Comparison of ENCODE assay signal across 28 cellular contexts in genomic region chr1:180698580-180698979, GRCh38.
DNase-seq lines count a peak whose midpoint lies in the region; ATAC-seq, FAIRE-seq and TF ChIP-seq lines count a peak whose summit lies in the region.
"Had no signal": no experiment of that assay in that cellular context is flagged by ENCODE, and none has a peak within 500 bp of the region (broad histone marks: within the 10 kb centered on the region; RNA-seq: fewer than 3 reads in every experiment).

No MANE protein-coding gene starts in this region.

- 100% methylated on average over 1 of the region's 1 CpG for WGBS in K562 (ENCODE audit: insufficient coverage, low coverage, missing lambda C conversion rate)
- 97 to 98% methylated on average over 1 of the region's 1 CpG for WGBS in aorta, 2 donors

- no peak for DNase-seq in activated naive CD4-positive, alpha-beta T cell treated with anti-CD3 and anti-CD28 coated beads, Interleukin-2, amount 10 ng/mL, durations not matched to agents 7 days and 5 days
- DNase-seq in K562 (ENCODE audit: extremely low read depth in 1 of 4, low spot score in 3 of 4), result no peak
- DNase-seq in left kidney (ENCODE audit: low read depth, low spot score), result peak; percentile 2
- no peak for DNase-seq in activated CD8-positive, alpha-beta T cell treated with anti-CD3 and anti-CD28 coated beads for 36 hours
- DNase-seq in aorta, result no peak
- DNase-seq in G401 (ENCODE audit: low spot score), result no peak
- DNase-seq: AML-193; Caco-2; Calu3; CD4-positive, alpha-beta T cell; CD8-positive, alpha-beta T cell; DMS 273 treated with DMSO at 0.1 percent for 48 hours; DMS153; DMS53; DMS79; DND-41; EL; GF-D8 had no signal

- H3K27me3 Mint-ChIP-seq in activated naive CD4-positive, alpha-beta T cell treated with anti-CD3 and anti-CD28 coated beads, Interleukin-2, amount 50 U/mL, for 24 hours, result no peaks in the 10 kb centered on the region
- H3K27me3 Mint-ChIP-seq in activated naive CD4-positive, alpha-beta T cell treated with anti-CD3 and anti-CD28 coated beads, Interleukin-2, amount 10 ng/mL, durations not matched to agents 7 days and 5 days, result no peaks in the 10 kb centered on the region
- H3K27me3 Mint-ChIP-seq in activated CD8-positive, alpha-beta T cell treated with anti-CD3 and anti-CD28 coated beads for 36 hours, result no peaks in the 10 kb centered on the region
- H3K27me3 Mint-ChIP-seq: B cell; CD4-positive, alpha-beta T cell had no signal

- H3K27ac Mint-ChIP-seq in activated naive CD4-positive, alpha-beta T cell treated with anti-CD3 and anti-CD28 coated beads, Interleukin-2, amount 50 U/mL, for 24 hours, result peak overlapping the region; percentile 43
- H3K27ac Mint-ChIP-seq in activated naive CD4-positive, alpha-beta T cell treated with anti-CD3 and anti-CD28 coated beads, Interleukin-2, amount 10 ng/mL, durations not matched to agents 7 days and 5 days, result no peak overlapping the region
- no peak overlapping the region for H3K27ac Mint-ChIP-seq in activated CD8-positive, alpha-beta T cell treated with anti-CD3 and anti-CD28 coated beads for 36 hours
- H3K27ac Mint-ChIP-seq: B cell; CD4-positive, alpha-beta T cell; CD8-positive, alpha-beta T cell had no signal

- no peak overlapping the region for H3K4me2 ChIP-seq in K562 (ENCODE audit: insufficient read depth, low read length)
- H3K4me2 ChIP-seq: A549; BLaER1 treated with 17β-estradiol and CSF1 and Interleukin-3, amounts not matched to agents 10 nM and 100 nM had no signal

- BruUV-seq in K562 (replicated peaks; lab: Mats Ljungman, UMichigan), result no TSS peak

- H3K36me3 ChIP-seq in HEK293 (ENCODE audit: control insufficient read depth in 2 of 2, insufficient read depth in 1 of 2, low read length in 2 of 2) (no peaks in the 10 kb centered on the region), K562 (ENCODE audit: control insufficient read depth, insufficient read depth, low read length) (no peaks in the 10 kb centered on the region), aorta (ENCODE audit: control insufficient read depth in 1 of 2, insufficient read depth in 2 of 2, low read length in 1 of 2) (no peaks in the 10 kb centered on the region)

- no peak for TF ChIP-seq EP300 in K562 (IDR thresholded peaks at IDR 0.05; ENCODE audit: low read length)

- H3K4me3 ChIP-seq in HEK293 (ENCODE audit: low read depth, low read length) (no peak overlapping the region), K562 (no peak overlapping the region), aorta (ENCODE audit: low read length in 2 of 2) (no peak overlapping the region)
- H3K4me3 ChIP-seq: A549; BLaER1 treated with 17β-estradiol and CSF1 and Interleukin-3, amounts not matched to agents 10 nM and 100 nM had no signal

- TF ChIP-seq CTCF in HEK293 (tag by site-specific recombination; IDR thresholded peaks at IDR 0.05) (no peak), K562 (IDR thresholded peaks at IDR 0.05 in 2 of 3, conservative IDR thresholded peaks at IDR 0.05 in 1 of 3; ENCODE audit: insufficient read depth in 2 of 3, low read depth in 1 of 3, low read length in 3 of 3) (no peak)
- TF ChIP-seq CTCF in activated CD8-positive, alpha-beta T cell treated with anti-CD3 and anti-CD28 coated beads for 36 hours (IDR thresholded peaks at IDR 0.05), result no peak

- CTCF ChIA-PET in activated naive CD4-positive, alpha-beta T cell treated with anti-CD3 and anti-CD28 coated beads, Interleukin-2, amount 10 ng/mL, durations not matched to agents 7 days and 5 days (lab: Charles Lee), result no interaction called here
- CTCF ChIA-PET in HEK293 (lab: Yijun Ruan, JAX) (no interaction called here), K562 (lab: Yijun Ruan, JAX; ENCODE audit: low intra/inter-chr PET ratio) (no interaction called here)
- CTCF ChIA-PET in activated CD8-positive, alpha-beta T cell treated with anti-CD3 and anti-CD28 coated beads for 36 hours (lab: Charles Lee), result no interaction called here

- intact Hi-C loops in K562 (cut with micrococcal nuclease), result no loop called here
- intact Hi-C loops in activated CD8-positive, alpha-beta T cell treated with anti-CD3 and anti-CD28 coated beads for 36 hours (cut with micrococcal nuclease), result no loop called here
- intact Hi-C loops in aorta (cut with DNase I), result no loop called here

- no peak for TF ChIP-seq RAD21 in K562 (CRISPR knock-in tag; conservative IDR thresholded peaks at IDR 0.05 in 1 of 2, IDR thresholded peaks at IDR 0.05 in 1 of 2)

- no peak overlapping the region for H2AFZ ChIP-seq in K562 (ENCODE audit: low read depth, low read length)

- H3K27ac ChIP-seq in HEK293 (ENCODE audit: extremely low read depth, low read depth, low read length) (no peak overlapping the region), K562 (ENCODE audit: extremely low read depth, low read depth, low read length) (no peak overlapping the region), aorta (ENCODE audit: low read depth in 1 of 2, low read length in 2 of 2) (no peak overlapping the region)
- H3K27ac ChIP-seq: 22Rv1; A549; BLaER1 treated with 17β-estradiol and CSF1 and Interleukin-3, amounts not matched to agents 10 nM and 100 nM; C4-2B had no signal

- no peak for FAIRE-seq in K562 (lab: Jason Lieb, UNC)
- FAIRE-seq: A549, G401.6, GM12892, GM18507 had no signal

- no peaks in the 10 kb centered on the region for H4K20me1 ChIP-seq in K562 (replicated peaks; ENCODE audit: control insufficient read depth, insufficient read depth, low read length)
- H4K20me1 ChIP-seq: BLaER1 treated with 17β-estradiol and CSF1 and Interleukin-3, amounts not matched to agents 10 nM and 100 nM had no signal

- H3K36me3 Mint-ChIP-seq in activated naive CD4-positive, alpha-beta T cell treated with anti-CD3 and anti-CD28 coated beads, Interleukin-2, amount 50 U/mL, for 24 hours, result peaks cover 35% of the 10 kb centered on the region
- H3K36me3 Mint-ChIP-seq in activated naive CD4-positive, alpha-beta T cell treated with anti-CD3 and anti-CD28 coated beads, Interleukin-2, amount 10 ng/mL, durations not matched to agents 7 days and 5 days, result peaks cover 14% of the 10 kb centered on the region
- H3K36me3 Mint-ChIP-seq in activated CD8-positive, alpha-beta T cell treated with anti-CD3 and anti-CD28 coated beads for 36 hours (ENCODE audit: low read depth), result peaks cover 33% of the 10 kb centered on the region

- H3K4me1 ChIP-seq in HEK293 (ENCODE audit: control insufficient read depth, insufficient read depth, low read length) (no peaks in the 10 kb centered on the region), K562 (replicated peaks in 1 of 2; ENCODE audit: control insufficient read depth in 2 of 2, insufficient read depth in 2 of 2, low read length in 2 of 2) (no peaks in the 10 kb centered on the region), aorta (ENCODE audit: control insufficient read depth in 1 of 2, insufficient read depth in 2 of 2, low read length in 2 of 2) (no peaks in the 10 kb centered on the region)
- H3K4me1 ChIP-seq: A549; BLaER1 treated with 17β-estradiol and CSF1 and Interleukin-3, amounts not matched to agents 10 nM and 100 nM; Caco-2 had no signal

- H3K79me2 ChIP-seq in K562 (ENCODE audit: control insufficient read depth, insufficient read depth, low read length), result peaks cover 58% of the 10 kb centered on the region

- no peak for TF ChIP-seq POLR2A in K562 (conservative IDR thresholded peaks at IDR 0.05)

- H3K4me3 Mint-ChIP-seq in activated naive CD4-positive, alpha-beta T cell treated with anti-CD3 and anti-CD28 coated beads, Interleukin-2, amount 50 U/mL, for 24 hours, result peak overlapping the region; percentile 41
- H3K4me3 Mint-ChIP-seq in activated naive CD4-positive, alpha-beta T cell treated with anti-CD3 and anti-CD28 coated beads, Interleukin-2, amount 10 ng/mL, durations not matched to agents 7 days and 5 days, result no peak overlapping the region
- H3K4me3 Mint-ChIP-seq in activated CD8-positive, alpha-beta T cell treated with anti-CD3 and anti-CD28 coated beads for 36 hours, result no peak overlapping the region
- H3K4me3 Mint-ChIP-seq: B cell; CD4-positive, alpha-beta T cell; CD8-positive, alpha-beta T cell had no signal

- no peaks in the 10 kb centered on the region for H3K9me3 ChIP-seq in HEK293 (ENCODE audit: control insufficient read depth, insufficient read depth, low read depth, low read length)
- no peaks in the 10 kb centered on the region; the same call in 1 of the 2 replicates for H3K9me3 ChIP-seq in K562 (replicated peaks; ENCODE audit: control insufficient read depth, insufficient read depth, low read depth, low read length)
- no peaks in the 10 kb centered on the region for H3K9me3 ChIP-seq in aorta (ENCODE audit: control insufficient read depth, low read length)

- H3K4me1 Mint-ChIP-seq in activated naive CD4-positive, alpha-beta T cell treated with anti-CD3 and anti-CD28 coated beads, Interleukin-2, amount 50 U/mL, for 24 hours, result peaks cover 23% of the 10 kb centered on the region
- H3K4me1 Mint-ChIP-seq in activated naive CD4-positive, alpha-beta T cell treated with anti-CD3 and anti-CD28 coated beads, Interleukin-2, amount 10 ng/mL, durations not matched to agents 7 days and 5 days, result no peaks in the 10 kb centered on the region
- H3K4me1 Mint-ChIP-seq in activated CD8-positive, alpha-beta T cell treated with anti-CD3 and anti-CD28 coated beads for 36 hours (ENCODE audit: low read depth), result peaks cover under 1% of the 10 kb centered on the region

- peaks cover 43% of the 10 kb centered on the region for H3K9me3 Mint-ChIP-seq in activated naive CD4-positive, alpha-beta T cell treated with anti-CD3 and anti-CD28 coated beads, Interleukin-2, amount 50 U/mL, for 24 hours
- peaks cover 35% of the 10 kb centered on the region for H3K9me3 Mint-ChIP-seq in activated naive CD4-positive, alpha-beta T cell treated with anti-CD3 and anti-CD28 coated beads, Interleukin-2, amount 10 ng/mL, durations not matched to agents 7 days and 5 days
- peaks cover 45% of the 10 kb centered on the region for H3K9me3 Mint-ChIP-seq in activated CD8-positive, alpha-beta T cell treated with anti-CD3 and anti-CD28 coated beads for 36 hours

- H3K27me3 ChIP-seq in K562 (ENCODE audit: control insufficient read depth in 2 of 2, insufficient read depth in 2 of 2, low read length in 2 of 2) (no peaks in the 10 kb centered on the region), aorta (ENCODE audit: control insufficient read depth in 1 of 2, insufficient read depth in 2 of 2, low read length in 1 of 2) (no peaks in the 10 kb centered on the region)
- H3K27me3 ChIP-seq: BLaER1 treated with 17β-estradiol and CSF1 and Interleukin-3, amounts not matched to agents 10 nM and 100 nM had no signal

- no peak overlapping the region for H3K9ac ChIP-seq in K562 (ENCODE audit: insufficient read depth in 1 of 2, low read depth in 2 of 2, low read length in 2 of 2)
- H3K9ac ChIP-seq: BLaER1 treated with 17β-estradiol and CSF1 and Interleukin-3, amounts not matched to agents 10 nM and 100 nM had no signal

- ATAC-seq in K562 (no peak), aorta (ENCODE audit: low FRiP score) (no peak)
- ATAC-seq in activated CD8-positive, alpha-beta T cell treated with anti-CD3 and anti-CD28 coated beads for 36 hours, result no peak
- ATAC-seq: A549; CD8-positive, alpha-beta T cell had no signal

- POLR2A ChIA-PET in HEK293 (lab: Yijun Ruan, JAX), result no interaction called here
- POLR2A ChIA-PET in K562 (lab: Yijun Ruan, JAX), result no interaction called here
- POLR2A ChIA-PET in activated CD8-positive, alpha-beta T cell treated with anti-CD3 and anti-CD28 coated beads for 36 hours (lab: Charles Lee), result no interaction called here

- in situ Hi-C loops in K562 (cut with MboI), result no loop called here
- in situ Hi-C loops in G401 (cut with HindIII; ENCODE audit: low sequenced_read_pairs), result no loop called here

- no peaks in the 10 kb centered on the region for H3K9me1 ChIP-seq in K562 (ENCODE audit: control insufficient read depth, insufficient read depth, low read length)
